ENCODE assay signal across 9 cellular contexts in genomic region chr6:122838060-122838780, GRCh38. TPM values are rescaled to one million over a fixed set of nuclear protein-coding genes. Genes with fewer than 3 reads are reported as not detected.
A peak's percentile ranks its signal among the peaks of the same experiment; 100 is the strongest.
DNase-seq lines count a peak whose midpoint lies in the region; ATAC-seq and FAIRE-seq lines count a peak whose summit lies in the region.
"Had no signal": no experiment of that assay in that cellular context is flagged by ENCODE, and none has a peak within 500 bp of the region (broad histone marks: within the 10 kb centered on the region; RNA-seq: fewer than 3 reads in every experiment).

No MANE protein-coding gene starts in this region.

- ATAC-seq in GM21526 (IDR thresholded peaks at IDR 0.05; ENCODE audit: low FRiP score, unreplicated experiment) (no peak), HG02973 (IDR thresholded peaks at IDR 0.05; ENCODE audit: unreplicated experiment) (no peak)

- DNase-seq in NCI-H2196 (lab: John Stamatoyannopoulos, UW; ENCODE audit: unreplicated experiment) = peak; percentile 15
- no peak for DNase-seq in NCI-H2196 treated with DMSO at 0.1 percent for 48 hours (lab: John Stamatoyannopoulos, UW; ENCODE audit: unreplicated experiment)
- peak; percentile 7 for DNase-seq in NOMO-1 treated with dmso at 0.1 percent for 144 hours (lab: John Stamatoyannopoulos, UW; ENCODE audit: unreplicated experiment)
- DNase-seq in renal cortical epithelial cell (ENCODE audit: low read depth) = peak; percentile 28
- DNase-seq in NCI-H2081 treated with DMSO at 0.1 percent for 48 hours (lab: John Stamatoyannopoulos, UW) = no peak
- DNase-seq: T-helper 2 cell had no signal

- peak; percentile 63 for FAIRE-seq in endometrium (lab: Jason Lieb, UNC)

RNA-seq across cellular contexts. Expression of gene SMPDL3A, which starts 49.2 kb away (rescaled TPM):
- total RNA-seq in renal cortical epithelial cell = 8.4 and 9.6 TPM in 2 replicates

RNA-seq across cellular contexts. Expression of gene FABP7, which starts 58.7 kb away (rescaled TPM):
- total RNA-seq in renal cortical epithelial cell = not detected in 2 replicates

Comparison
In these comparisons a context has a peak if more than half of its experiments do, and no peak if none do; other contexts are left out.
1. DNase-seq: peak in NCI-H2196 (single experiment), NOMO-1 treated with dmso at 0.1 percent for 144 hours (single experiment) and renal cortical epithelial cell (single experiment); none in NCI-H2196 treated with DMSO at 0.1 percent for 48 hours (single experiment) and NCI-H2081 treated with DMSO at 0.1 percent for 48 hours (single experiment).